22 cellular contexts compared by ENCODE assay signal in genomic region chr11:62069374-62069773, GRCh38. TPM values are rescaled to one million over a fixed set of nuclear protein-coding genes. Genes with fewer than 3 reads are reported as not detected.
DNase-seq lines count a peak whose midpoint lies in the region; ATAC-seq and TF ChIP-seq lines count a peak whose summit lies in the region.
"Had no signal": no experiment of that assay in that cellular context is flagged by ENCODE, and none has a peak within 500 bp of the region (broad histone marks: within the 10 kb centered on the region; RNA-seq: fewer than 3 reads in every experiment).

No MANE protein-coding gene starts in this region.

- no peak overlapping the region for H3K4me3 ChIP-seq in GM23338
- H3K4me3 ChIP-seq: A549, MG63 had no signal

- peaks cover 20% of the 10 kb centered on the region for H3K4me1 Mint-ChIP-seq in activated T-cell treated with anti-CD3 and anti-CD28 coated beads, Interleukin-2, amount 50 U/mL, for 72 hours (ENCODE audit: low read depth)
- H3K4me1 Mint-ChIP-seq in activated T-cell treated with anti-CD3 and anti-CD28 coated beads, Interleukin-2, amount 50 U/mL, for 24 hours (ENCODE audit: low read depth): peaks cover 8% of the 10 kb centered on the region
- no peaks in the 10 kb centered on the region for H3K4me1 Mint-ChIP-seq in GM23338
- peaks cover 8% of the 10 kb centered on the region for H3K4me1 Mint-ChIP-seq in stimulated activated effector memory CD8-positive, alpha-beta T cell treated with anti-CD3 and anti-CD28 coated beads, Interleukin-12 subunit alpha, Interleukin-12 subunit beta, amount 100 ng/mL, for 72 hours
- H3K4me1 Mint-ChIP-seq: H9 had no signal

- no peaks in the 10 kb centered on the region for H3K9me3 Mint-ChIP-seq in activated T-cell treated with anti-CD3 and anti-CD28 coated beads, Interleukin-2, amount 50 U/mL, for 72 hours
- no peaks in the 10 kb centered on the region for H3K9me3 Mint-ChIP-seq in activated T-cell treated with anti-CD3 and anti-CD28 coated beads, Interleukin-2, amount 50 U/mL, for 24 hours
- H3K9me3 Mint-ChIP-seq in GM23338: peaks cover 3% of the 10 kb centered on the region; the same call in 2 of the 3 replicates
- H3K9me3 Mint-ChIP-seq in stimulated activated effector memory CD8-positive, alpha-beta T cell treated with anti-CD3 and anti-CD28 coated beads, Interleukin-12 subunit alpha, Interleukin-12 subunit beta, amount 100 ng/mL, for 72 hours: no peaks in the 10 kb centered on the region
- H3K9me3 Mint-ChIP-seq: CD4-positive, alpha-beta T cell; H9 had no signal

- H3K9me2 ChIP-seq in GM23338 (ENCODE audit: insufficient read depth): no peaks in the 10 kb centered on the region

- H3K27me3 ChIP-seq in GM23338 (ENCODE audit: insufficient read depth): no peaks in the 10 kb centered on the region
- H3K27me3 ChIP-seq: MG63 had no signal

- intact Hi-C loops in posterior vena cava (cut with DNase I): no loop called here

- H3K36me3 ChIP-seq in GM23338 (ENCODE audit: insufficient read depth): no peaks in the 10 kb centered on the region
- H3K36me3 ChIP-seq: MG63 had no signal

- H3K4me3 Mint-ChIP-seq in activated T-cell treated with anti-CD3 and anti-CD28 coated beads, Interleukin-2, amount 50 U/mL, for 72 hours: peak overlapping the region; percentile 3 to 36
- H3K4me3 Mint-ChIP-seq in activated T-cell treated with anti-CD3 and anti-CD28 coated beads, Interleukin-2, amount 50 U/mL, for 24 hours: no peak overlapping the region
- no peak overlapping the region for H3K4me3 Mint-ChIP-seq in GM23338
- no peak overlapping the region for H3K4me3 Mint-ChIP-seq in stimulated activated effector memory CD8-positive, alpha-beta T cell treated with anti-CD3 and anti-CD28 coated beads, Interleukin-12 subunit alpha, Interleukin-12 subunit beta, amount 100 ng/mL, for 72 hours
- H3K4me3 Mint-ChIP-seq: CD4-positive, alpha-beta T cell; H9 had no signal

- H3K27me3 Mint-ChIP-seq in activated T-cell treated with anti-CD3 and anti-CD28 coated beads, Interleukin-2, amount 50 U/mL, for 72 hours (ENCODE audit: low read depth): peaks cover 6% of the 10 kb centered on the region
- H3K27me3 Mint-ChIP-seq in activated T-cell treated with anti-CD3 and anti-CD28 coated beads, Interleukin-2, amount 50 U/mL, for 24 hours: peaks cover 4% of the 10 kb centered on the region
- no peaks in the 10 kb centered on the region for H3K27me3 Mint-ChIP-seq in GM23338 (ENCODE audit: insufficient read depth, low read depth, poor library complexity)

- no peaks in the 10 kb centered on the region for H4K20me1 ChIP-seq in GM23338 (replicated peaks; ENCODE audit: insufficient read depth)

- no peak overlapping the region for H2AFZ ChIP-seq in GM23338

- H3F3A ChIP-seq in GM23338 (replicated peaks; ENCODE audit: low read depth): no peaks in the 10 kb centered on the region

- TF ChIP-seq CTCF in GM23338 (conservative IDR thresholded peaks at IDR 0.05; ENCODE audit: low read depth in 2 of 2): no peak

- H3K4me1 ChIP-seq in GM23338 (ENCODE audit: insufficient read depth): no peaks in the 10 kb centered on the region
- H3K4me1 ChIP-seq: A549 had no signal

- DNase-seq in activated T-cell treated with anti-CD3 and anti-CD28 coated beads, Interleukin-2, amount 50 U/mL, for 72 hours: peak; percentile 14 to 36
- no peak for DNase-seq in activated T-cell treated with anti-CD3 and anti-CD28 coated beads, Interleukin-2, amount 50 U/mL, for 24 hours
- DNase-seq in GM23338 (ENCODE audit: low spot score) (no peak), left kidney (ENCODE audit: low read depth, low spot score) (peak; percentile 20), DMS53 (lab: John Stamatoyannopoulos, UW) (no peak), posterior vena cava (ENCODE audit: low spot score) (no peak)
- peak in 1 of 2 donors; percentile 55 for DNase-seq in stimulated activated effector memory CD8-positive, alpha-beta T cell treated with anti-CD3 and anti-CD28 coated beads, Interleukin-12 subunit alpha, Interleukin-12 subunit beta, amount 100 ng/mL, for 72 hours (ENCODE audit: low spot score in 2 of 2)
- DNase-seq: CD4-positive, alpha-beta T cell; EL; H9; Kasumi-1; MG63; NCI-H1048; NCI-H1436; NCI-H1930; NCI-H226; NCI-H524 treated with DMSO at 0.1 percent for 48 hours; PC-3; RPMI8226; SHP77 treated with DMSO at 0.1 percent for 48 hours had no signal

- no peaks in the 10 kb centered on the region for H3K79me2 ChIP-seq in GM23338 (replicated peaks; ENCODE audit: insufficient read depth)

- no peak overlapping the region for H3K4me2 ChIP-seq in GM23338
- H3K4me2 ChIP-seq: A549 had no signal

- H3K27ac ChIP-seq in GM23338 (ENCODE audit: low read depth): no peak overlapping the region
- H3K27ac ChIP-seq: A549, HL-60 had no signal

- no peaks in the 10 kb centered on the region for H3K36me3 Mint-ChIP-seq in activated T-cell treated with anti-CD3 and anti-CD28 coated beads, Interleukin-2, amount 50 U/mL, for 72 hours (ENCODE audit: insufficient read depth in 2 of 2)
- no peaks in the 10 kb centered on the region for H3K36me3 Mint-ChIP-seq in activated T-cell treated with anti-CD3 and anti-CD28 coated beads, Interleukin-2, amount 50 U/mL, for 24 hours (ENCODE audit: low read depth)
- H3K36me3 Mint-ChIP-seq in GM23338 (ENCODE audit: low read depth): no peaks in the 10 kb centered on the region; the same call in 2 of the 3 replicates
- no peaks in the 10 kb centered on the region for H3K36me3 Mint-ChIP-seq in stimulated activated effector memory CD8-positive, alpha-beta T cell treated with anti-CD3 and anti-CD28 coated beads, Interleukin-12 subunit alpha, Interleukin-12 subunit beta, amount 100 ng/mL, for 72 hours

- H3K27ac Mint-ChIP-seq in activated T-cell treated with anti-CD3 and anti-CD28 coated beads, Interleukin-2, amount 50 U/mL, for 72 hours: no peak overlapping the region
- H3K27ac Mint-ChIP-seq in activated T-cell treated with anti-CD3 and anti-CD28 coated beads, Interleukin-2, amount 50 U/mL, for 24 hours: no peak overlapping the region
- H3K27ac Mint-ChIP-seq in GM23338: no peak overlapping the region
- H3K27ac Mint-ChIP-seq in stimulated activated effector memory CD8-positive, alpha-beta T cell treated with anti-CD3 and anti-CD28 coated beads, Interleukin-12 subunit alpha, Interleukin-12 subunit beta, amount 100 ng/mL, for 72 hours: no peak overlapping the region
- H3K27ac Mint-ChIP-seq: CD4-positive, alpha-beta T cell had no signal

- ATAC-seq in activated T-cell treated with anti-CD3 and anti-CD28 coated beads, Interleukin-2, amount 50 U/mL, for 72 hours (replicated peaks in 1 of 2): peak; percentile 89 to 91
- peak; percentile 39; the same call in 2 of the 3 replicates for ATAC-seq in GM23338
- ATAC-seq in stimulated activated effector memory CD8-positive, alpha-beta T cell treated with anti-CD3 and anti-CD28 coated beads, Interleukin-12 subunit alpha, Interleukin-12 subunit beta, amount 100 ng/mL, for 72 hours: peak; percentile 86
- ATAC-seq: PC-3 had no signal

TF ChIP-seq in GM23338, 12 proteins besides CTCF, POLR2A, EP300 and RAD21 (continues in another document):
- TF ChIP-seq STAT1 (IDR thresholded peaks at IDR 0.05; ENCODE audit: unreplicated experiment): no peak
- no peak for TF ChIP-seq EZH2 (IDR thresholded peaks at IDR 0.05; ENCODE audit: low read depth, unreplicated experiment)
- no peak for TF ChIP-seq ZNF331 (CRISPR knock-in tag; IDR thresholded peaks at IDR 0.05; ENCODE audit: low read depth)
- no peak for TF ChIP-seq EZH2phosphoT487 (IDR thresholded peaks at IDR 0.05; ENCODE audit: unreplicated experiment)
- no peak for TF ChIP-seq POLR2AphosphoS5 (IDR thresholded peaks at IDR 0.05; ENCODE audit: low read depth)

RNA-seq across cellular contexts. Expression of gene INCENP, which starts 54.4 kb away (rescaled TPM):
- total RNA-seq in activated T-cell treated with anti-CD3 and anti-CD28 coated beads, Interleukin-2, amount 50 U/mL, for 72 hours: 100 to 1,000 TPM; 129 to 161 TPM
- total RNA-seq in GM23338 (2014; rRNA removed; shearing (Covaris generic)): 115 and 131 TPM in 2 replicates
- polyA plus RNA-seq in GM23338 (2016; fragmentation: Nextera tagmentation; extraction: Ambion mirVana): 35.6 and 41.3 TPM in 2 replicates
- total RNA-seq in posterior vena cava: 10 to 100 TPM; 11.8 to 22.4 TPM

Comparison
In these comparisons a context has a peak if more than half of its experiments do, and no peak if none do; other contexts are left out.
1. DNase-seq: peak in activated T-cell treated with anti-CD3 and anti-CD28 coated beads, Interleukin-2, amount 50 U/mL, for 72 hours (2 of 2) and left kidney (single experiment); none in activated T-cell treated with anti-CD3 and anti-CD28 coated beads, Interleukin-2, amount 50 U/mL, for 24 hours (single experiment), GM23338 (single experiment), DMS53 (single experiment) and posterior vena cava (single experiment).
2. H3K4me3 Mint-ChIP-seq: peak in activated T-cell treated with anti-CD3 and anti-CD28 coated beads, Interleukin-2, amount 50 U/mL, for 72 hours (2 of 2); none in activated T-cell treated with anti-CD3 and anti-CD28 coated beads, Interleukin-2, amount 50 U/mL, for 24 hours (single experiment), GM23338 (single experiment) and stimulated activated effector memory CD8-positive, alpha-beta T cell treated with anti-CD3 and anti-CD28 coated beads, Interleukin-12 subunit alpha, Interleukin-12 subunit beta, amount 100 ng/mL, for 72 hours (single experiment).
3. ATAC-seq: peak in every context shown above with its lines; median percentile 90 in activated T-cell treated with anti-CD3 and anti-CD28 coated beads, Interleukin-2, amount 50 U/mL, for 72 hours; 86 in stimulated activated effector memory CD8-positive, alpha-beta T cell treated with anti-CD3 and anti-CD28 coated beads, Interleukin-12 subunit alpha, Interleukin-12 subunit beta, amount 100 ng/mL, for 72 hours; 39 in GM23338.